ENCODE assay signal across 7 cellular contexts in the genomic region with DNA sequence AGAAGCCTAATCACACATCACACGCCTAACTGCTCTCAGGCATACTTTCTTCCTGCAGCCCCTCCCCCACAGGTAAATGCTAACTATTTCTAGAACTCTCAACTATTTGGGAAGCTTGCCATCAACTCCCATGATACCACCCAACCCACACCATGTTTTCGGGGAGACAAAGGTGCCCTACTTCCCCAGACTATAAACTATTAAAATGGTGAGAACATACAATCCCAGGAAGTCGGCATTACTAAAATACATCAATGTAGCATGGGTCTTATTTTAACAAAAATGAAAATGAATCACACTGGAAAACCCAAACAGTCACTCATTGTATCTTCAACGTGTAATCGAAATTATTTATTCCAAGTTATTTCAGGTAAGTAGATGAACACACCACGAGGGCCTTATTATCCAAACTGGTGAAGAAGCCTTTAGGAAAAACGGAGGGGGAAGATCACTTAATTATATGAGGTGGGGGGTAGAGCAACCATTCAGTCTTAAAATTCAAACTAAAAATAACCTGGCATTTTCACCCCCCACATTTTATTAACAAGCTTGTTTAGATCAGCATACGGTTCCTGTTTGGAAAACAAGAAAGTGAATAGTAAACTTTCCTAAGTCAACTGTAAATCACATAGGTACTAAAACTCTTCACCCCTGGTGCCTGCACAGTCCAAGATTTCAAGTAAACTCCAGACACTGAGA. TPM values are rescaled to one million over a fixed set of nuclear protein-coding genes. Genes with fewer than 3 reads are reported as not detected.
DNase-seq lines count a peak whose midpoint lies in the region; ATAC-seq and TF ChIP-seq lines count a peak whose summit lies in the region.

No MANE protein-coding gene starts in this region.

- H3K27ac ChIP-seq in MM.1S (ENCODE audit: low read length): peak overlapping the region; percentile 97
- peak overlapping the region; percentile 30 for H3K27ac ChIP-seq in right cardiac atrium (ENCODE audit: low read length)

- H3K9ac ChIP-seq in MM.1S (ENCODE audit: low read length): peak overlapping the region; percentile 98

- peak overlapping the region; percentile 71 for H3K4me2 ChIP-seq in MM.1S (ENCODE audit: low read depth, low read length)

- intact Hi-C loops in activated T-helper 1 cell treated with anti-CD3 and anti-CD28 coated beads, Interleukin-12 subunit alpha, Interleukin-12 subunit beta, Interleukin-2, Interleukin-4 antibody, amounts not matched to agents 30 ng/mL and 10 ng/mL and 1 ng/mL, durations not matched to agents 14 hours and 24 hours and 36 hours (cut with micrococcal nuclease): loop anchor here (1.0 to 5.0 kb wide), 5 partner anchors 138 to 1952 kb away; partner anchors contain the start of gene PIK3CA
- intact Hi-C loops in right cardiac atrium (cut with DNase I): loop anchor here in 3 of 4 donors (5.0 to 10.0 kb wide), 4 partner anchors 131 to 162 kb away; no protein-coding TSS in a partner anchor

- whole genome bisulfite sequencing in right cardiac atrium: 5% methylated on average over 8 of the region's 8 CpGs

- H3K4me1 Mint-ChIP-seq in activated T-helper 1 cell treated with anti-CD3 and anti-CD28 coated beads, Interleukin-12 subunit alpha, Interleukin-12 subunit beta, Interleukin-2, Interleukin-4 antibody, amounts not matched to agents 30 ng/mL and 10 ng/mL and 1 ng/mL, durations not matched to agents 14 hours and 24 hours and 36 hours (ENCODE audit: low read depth): peaks cover 69% of the 10 kb centered on the region

- DNase-seq in GM06990 (ENCODE audit: extremely low read depth, insufficient read length) (no peak), MM.1S (peak; percentile 45), right cardiac atrium (no peak), retinal pigment epithelial cell (ENCODE audit: low read depth) (no peak)
- DNase-seq in activated T-helper 1 cell treated with anti-CD3 and anti-CD28 coated beads, Interleukin-12 subunit alpha, Interleukin-12 subunit beta, Interleukin-2, Interleukin-4 antibody, amounts not matched to agents 30 ng/mL and 10 ng/mL and 1 ng/mL, durations not matched to agents 14 hours and 24 hours and 36 hours (ENCODE audit: low spot score): no peak

- H4K20me1 ChIP-seq in MM.1S (ENCODE audit: insufficient read depth, low read length): peaks cover 21% of the 10 kb centered on the region

- no peaks in the 10 kb centered on the region for H3K27me3 Mint-ChIP-seq in activated T-helper 1 cell treated with anti-CD3 and anti-CD28 coated beads, Interleukin-12 subunit alpha, Interleukin-12 subunit beta, Interleukin-2, Interleukin-4 antibody, amounts not matched to agents 30 ng/mL and 10 ng/mL and 1 ng/mL, durations not matched to agents 14 hours and 24 hours and 36 hours (ENCODE audit: insufficient read depth)

- H3K9me2 ChIP-seq in MM.1S (replicated peaks; ENCODE audit: insufficient read depth, low read length): no peaks in the 10 kb centered on the region

- no peaks in the 10 kb centered on the region for H3K27me3 ChIP-seq in GM06990 (replicated peaks; ENCODE audit: control insufficient read depth, insufficient read depth, low read length)
- no peaks in the 10 kb centered on the region for H3K27me3 ChIP-seq in MM.1S (replicated peaks; ENCODE audit: insufficient read depth, low read length)
- H3K27me3 ChIP-seq in right cardiac atrium (ENCODE audit: control insufficient read depth, insufficient read depth): no peaks in the 10 kb centered on the region

- no peak for TF ChIP-seq CTCF in GM06990 (IDR thresholded peaks at IDR 0.05; ENCODE audit: insufficient read depth, low read length, poor library complexity, severe bottlenecking)
- TF ChIP-seq CTCF in MM.1S (IDR thresholded peaks at IDR 0.05; ENCODE audit: low read length): no peak
- TF ChIP-seq CTCF in retinal pigment epithelial cell (conservative IDR thresholded peaks at IDR 0.05; ENCODE audit: low read depth, low read length): no peak

- H3K27ac Mint-ChIP-seq in activated T-helper 1 cell treated with anti-CD3 and anti-CD28 coated beads, Interleukin-12 subunit alpha, Interleukin-12 subunit beta, Interleukin-2, Interleukin-4 antibody, amounts not matched to agents 30 ng/mL and 10 ng/mL and 1 ng/mL, durations not matched to agents 14 hours and 24 hours and 36 hours: peak overlapping the region; percentile 99

- H3K4me1 ChIP-seq in MM.1S (ENCODE audit: low read length) (peaks cover 44% of the 10 kb centered on the region), right cardiac atrium (ENCODE audit: control insufficient read depth, insufficient read depth, low read length) (peaks cover 4% of the 10 kb centered on the region)

- H3F3A ChIP-seq in MM.1S (ENCODE audit: insufficient read depth, low read length): peaks cover 41% of the 10 kb centered on the region

- no peak overlapping the region for H2AFZ ChIP-seq in MM.1S (ENCODE audit: low read length)

- H3K9me3 ChIP-seq in MM.1S (replicated peaks; ENCODE audit: insufficient read depth, low read length): no peaks in the 10 kb centered on the region
- H3K9me3 ChIP-seq in right cardiac atrium (ENCODE audit: control insufficient read depth, low read length): no peaks in the 10 kb centered on the region

- peaks cover 36% of the 10 kb centered on the region for H3K36me3 Mint-ChIP-seq in activated T-helper 1 cell treated with anti-CD3 and anti-CD28 coated beads, Interleukin-12 subunit alpha, Interleukin-12 subunit beta, Interleukin-2, Interleukin-4 antibody, amounts not matched to agents 30 ng/mL and 10 ng/mL and 1 ng/mL, durations not matched to agents 14 hours and 24 hours and 36 hours (ENCODE audit: low read depth)

- ATAC-seq in right cardiac atrium (no peak), HG02678 (IDR thresholded peaks at IDR 0.05; ENCODE audit: unreplicated experiment) (no peak), GM19324 (IDR thresholded peaks at IDR 0.05; ENCODE audit: low FRiP score, unreplicated experiment) (no peak)

- peak overlapping the region; percentile 98 for H3K4me3 Mint-ChIP-seq in activated T-helper 1 cell treated with anti-CD3 and anti-CD28 coated beads, Interleukin-12 subunit alpha, Interleukin-12 subunit beta, Interleukin-2, Interleukin-4 antibody, amounts not matched to agents 30 ng/mL and 10 ng/mL and 1 ng/mL, durations not matched to agents 14 hours and 24 hours and 36 hours

- peaks cover 79% of the 10 kb centered on the region for H3K79me2 ChIP-seq in MM.1S (ENCODE audit: low read length)

- H3K36me3 ChIP-seq in GM06990 (ENCODE audit: control insufficient read depth, insufficient read depth, low read length) (no peaks in the 10 kb centered on the region), MM.1S (replicated peaks; ENCODE audit: insufficient read depth, low read length) (peaks cover 10% of the 10 kb centered on the region; the same call in 1 of the 2 replicates)

- peak overlapping the region; percentile 90 for H3K4me3 ChIP-seq in GM06990 (replicated peaks; ENCODE audit: low read depth, low read length)
- H3K4me3 ChIP-seq in MM.1S (ENCODE audit: low read length): peak overlapping the region; percentile 84
- H3K4me3 ChIP-seq in right cardiac atrium (ENCODE audit: low read length): peak overlapping the region; percentile 100
- H3K4me3 ChIP-seq in retinal pigment epithelial cell (ENCODE audit: low read length): peak overlapping the region; percentile 92

- no peaks in the 10 kb centered on the region for H3K9me3 Mint-ChIP-seq in activated T-helper 1 cell treated with anti-CD3 and anti-CD28 coated beads, Interleukin-12 subunit alpha, Interleukin-12 subunit beta, Interleukin-2, Interleukin-4 antibody, amounts not matched to agents 30 ng/mL and 10 ng/mL and 1 ng/mL, durations not matched to agents 14 hours and 24 hours and 36 hours

RNA-seq across cellular contexts. Expression of gene TBL1XR1, which starts 1.9 kb away (rescaled TPM):
- total RNA-seq in activated T-helper 1 cell treated with anti-CD3 and anti-CD28 coated beads, Interleukin-12 subunit alpha, Interleukin-12 subunit beta, Interleukin-2, Interleukin-4 antibody, amounts not matched to agents 30 ng/mL and 10 ng/mL and 1 ng/mL, durations not matched to agents 14 hours and 24 hours and 36 hours: 184 and 190 TPM in 2 replicates
- 100 to 1,000 TPM; 137 to 145 (median 141) TPM for total RNA-seq in right cardiac atrium
- 31.4 TPM for polyA plus RNA-seq in right cardiac atrium
